Comparison of ENCODE assay signal across 2 cellular contexts in the genomic region with DNA sequence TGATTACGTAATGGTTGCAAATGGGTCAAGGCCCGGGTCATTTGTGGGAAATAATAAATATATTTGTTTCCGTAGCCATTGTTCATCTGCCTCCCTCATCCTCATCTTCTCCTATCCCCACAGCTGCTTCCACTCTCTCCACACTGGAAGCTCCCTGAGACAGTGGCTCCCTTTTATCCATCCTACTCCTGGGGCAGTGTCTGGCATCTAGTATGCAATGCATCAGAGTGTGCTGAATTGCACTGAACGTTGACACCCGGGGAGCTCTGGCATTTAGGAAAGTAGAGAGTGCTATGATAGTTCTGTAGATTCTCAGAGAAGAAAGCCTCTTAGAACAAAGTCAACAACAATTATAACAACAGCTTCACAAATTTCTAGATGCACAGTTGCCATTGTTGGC.
TF ChIP-seq lines count a peak whose summit lies in the region.

No MANE protein-coding gene starts in this region.

TF ChIP-seq in IMR-90, 13 proteins besides CTCF, POLR2A, EP300 and RAD21:
- TF ChIP-seq MXI1 (IDR thresholded peaks at IDR 0.05; ENCODE audit: borderline replicate concordance, low read depth, low read length) (no peak), CEBPB (IDR thresholded peaks at IDR 0.05; ENCODE audit: low read depth, low read length) (0 out of 2 replicates have a peak, but pooled peaks have one; percentile 45)

TF ChIP-seq in K562, 482 proteins besides CTCF, POLR2A, EP300 and RAD21:
- TF ChIP-seq PCBP2 (IDR thresholded peaks at IDR 0.05; ENCODE audit: low read depth, low read length, poor library complexity, severe bottlenecking) (no peak), CEBPB (tag; IDR thresholded peaks at IDR 0.05) (0 out of 2 replicates have a peak, but pooled peaks have one; percentile 35), CEBPG (CRISPR knock-in tag; IDR thresholded peaks at IDR 0.05) (no peak), CEBPG (tag; conservative IDR thresholded peaks at IDR 0.05 in 1 of 2, IDR thresholded peaks at IDR 0.05 in 1 of 2) (peak; percentile 37 to 45; a peak in 2 of 4 replicates), ZNF75A (CRISPR knock-in tag; IDR thresholded peaks at IDR 0.05) (no peak), POLR2AphosphoS5 (IDR thresholded peaks at IDR 0.05; ENCODE audit: control insufficient read depth, insufficient read depth, low read depth, low read length) (no peak), SAFB (IDR thresholded peaks at IDR 0.05; ENCODE audit: borderline replicate concordance, low read depth, low read length) (no peak), PHF21A (IDR thresholded peaks at IDR 0.05; ENCODE audit: borderline replicate concordance, low read depth) (no peak)
